ENCODE assay signal across 27 cellular contexts in the genomic region with DNA sequence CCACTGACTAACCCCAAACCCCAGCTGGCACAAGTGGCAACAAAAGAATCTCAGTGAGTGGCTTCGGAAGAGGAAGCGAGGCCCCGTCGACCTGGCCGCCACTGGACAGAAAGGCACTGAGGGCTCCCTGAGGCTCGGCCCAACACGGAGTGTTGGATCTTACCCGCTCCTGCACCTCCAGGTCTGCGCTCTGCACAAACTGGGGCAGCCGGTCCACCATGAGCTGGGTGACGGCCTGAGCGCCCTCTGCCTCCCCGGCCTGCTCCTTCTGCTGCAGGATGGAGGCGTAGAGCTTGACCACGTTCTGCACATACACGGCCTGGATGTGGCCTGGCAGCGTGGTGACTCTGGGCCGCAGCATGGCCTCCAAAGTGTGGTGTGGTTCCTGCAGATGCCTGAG. TPM values are rescaled to one million over a fixed set of nuclear protein-coding genes. Genes with fewer than 3 reads are reported as not detected.
"Had no signal": no experiment of that assay in that cellular context is flagged by ENCODE, and none has a peak within 500 bp of the region (broad histone marks: within the 10 kb centered on the region; RNA-seq: fewer than 3 reads in every experiment).

No MANE protein-coding gene starts in this region.

- H3K27ac Mint-ChIP-seq: activated naive CD4-positive, alpha-beta T cell treated with anti-CD3 and anti-CD28 coated beads for 36 hours; activated T-cell treated with anti-CD3 and anti-CD28 coated beads, Interleukin-2, amount 50 U/mL, for 24 hours had no signal

- H3K27ac ChIP-seq: ascending aorta, breast epithelium, SJCRH30, SK-N-MC had no signal

- H3K4me1 Mint-ChIP-seq: activated CD4-positive, alpha-beta T cell treated with anti-CD3 and anti-CD28 coated beads, Interleukin-2, amount 10 ng/mL, durations not matched to agents 24 days and 14 days had no signal

- H3K4me3 Mint-ChIP-seq: activated CD4-positive, alpha-beta T cell treated with anti-CD3 and anti-CD28 coated beads, Interleukin-2, amount 10 ng/mL, durations not matched to agents 24 days and 14 days; activated CD8-positive, alpha-beta T cell treated with anti-CD3 and anti-CD28 coated beads, Interleukin-2, amount 10 ng/mL, durations not matched to agents 7 days and 5 days; activated naive CD4-positive, alpha-beta T cell treated with anti-CD3 and anti-CD28 coated beads for 36 hours; activated T-cell treated with anti-CD3 and anti-CD28 coated beads, Interleukin-2, amount 50 U/mL, for 24 hours had no signal

- H3K9me3 ChIP-seq: ascending aorta, breast epithelium, MG63, SJCRH30 had no signal

- H3K27me3 Mint-ChIP-seq: activated CD4-positive, alpha-beta T cell treated with anti-CD3 and anti-CD28 coated beads, Interleukin-2, amount 10 ng/mL, durations not matched to agents 24 days and 14 days; activated T-cell treated with anti-CD3 and anti-CD28 coated beads, Interleukin-2, amount 50 U/mL, for 24 hours had no signal

- H3K4me3 ChIP-seq: ascending aorta, breast epithelium, MG63, SJCRH30, SK-N-MC had no signal

- H3K9me3 Mint-ChIP-seq: activated CD4-positive, alpha-beta T cell treated with anti-CD3 and anti-CD28 coated beads, Interleukin-2, amount 10 ng/mL, durations not matched to agents 24 days and 14 days; activated naive CD4-positive, alpha-beta T cell treated with anti-CD3 and anti-CD28 coated beads for 36 hours; activated naive CD4-positive, alpha-beta T cell treated with anti-CD3 and anti-CD28 coated beads, Interleukin-2, amount 50 U/mL, for 72 hours; activated T-cell treated with anti-CD3 and anti-CD28 coated beads, Interleukin-2, amount 50 U/mL, for 24 hours had no signal

- ATAC-seq: activated CD8-positive, alpha-beta T cell treated with anti-CD3 and anti-CD28 coated beads, Interleukin-2, amount 10 ng/mL, durations not matched to agents 7 days and 5 days; activated naive CD4-positive, alpha-beta T cell treated with anti-CD3 and anti-CD28 coated beads, Interleukin-2, amount 50 U/mL, for 72 hours; Panc1 had no signal

- H3K4me1 ChIP-seq: ascending aorta, breast epithelium, SJCRH30 had no signal

- H3K36me3 ChIP-seq: MG63 had no signal

- H3K27me3 ChIP-seq: ascending aorta, breast epithelium, MG63, SJCRH30 had no signal

- DNase-seq: activated CD4-positive, alpha-beta T cell treated with anti-CD3 and anti-CD28 coated beads, Interleukin-2, amount 10 ng/mL, durations not matched to agents 24 days and 14 days; activated CD4-positive, alpha-beta T cell treated with anti-CD3 and anti-CD28 coated beads, Interleukin-2, amount 50 U/mL, for 48 hours; activated CD8-positive, alpha-beta T cell treated with anti-CD3 and anti-CD28 coated beads, Interleukin-2, amount 10 ng/mL, durations not matched to agents 7 days and 5 days; activated gamma-delta T cell treated with Interleukin-2 at 50 U/mL for 16 hours; activated naive CD4-positive, alpha-beta T cell treated with anti-CD3 and anti-CD28 coated beads for 36 hours; activated T-cell treated with anti-CD3 and anti-CD28 coated beads, Interleukin-2, amount 50 U/mL, for 24 hours; amygdala; IMR-90; Kasumi-1; KBM-7; MG63; NCI-H1048; NCI-H1105 treated with DMSO at 0.1 percent for 48 hours; NCI-H1436; NCI-H1694; NCI-H1930; NCI-H2081 treated with DMSO at 0.1 percent for 48 hours; NCI-H345; NCI-H524 treated with DMSO at 0.1 percent for 48 hours; SHP77; SJCRH30; T1000 had no signal

RNA-seq across cellular contexts. Expression of a gene that starts 21.7 kb away (rescaled TPM):
- total RNA-seq: ascending aorta had no signal
